ENCODE assay signal across 8 cellular contexts in genomic region chr21:46226920-46227599, GRCh38. TPM values are rescaled to one million over a fixed set of nuclear protein-coding genes. Genes with fewer than 3 reads are reported as not detected.
DNase-seq lines count a peak whose midpoint lies in the region; ATAC-seq, FAIRE-seq and TF ChIP-seq lines count a peak whose summit lies in the region.

No MANE protein-coding gene starts in this region.

- peak overlapping the region; percentile 86 for H3K4me3 Mint-ChIP-seq in activated B cell treated with CpG ODN at 0.5 μM for 24 hours

- CTCF ChIA-PET in activated B cell treated with CpG ODN at 0.5 μM for 24 hours (lab: Charles Lee) = interaction anchor here (2.7 kb wide), 1 partner anchor 83 kb away, joined by 8 read pairs; no protein-coding TSS in a partner anchor

- no peaks in the 10 kb centered on the region for H3K9me3 Mint-ChIP-seq in activated B cell treated with CpG ODN at 0.5 μM for 24 hours

- H3K9me3 ChIP-seq in skeletal muscle tissue (ENCODE audit: control insufficient read depth in 3 of 3, low read length in 3 of 3) = no peaks in the 10 kb centered on the region

- H3K27ac Mint-ChIP-seq in activated B cell treated with CpG ODN at 0.5 μM for 24 hours = peak overlapping the region; percentile 63

- peaks cover 39% of the 10 kb centered on the region for H3K4me1 Mint-ChIP-seq in activated B cell treated with CpG ODN at 0.5 μM for 24 hours

- intact Hi-C loops in activated B cell treated with CpG ODN at 0.5 μM for 24 hours (cut with micrococcal nuclease) = loop anchor here (5.0 kb wide), 1 partner anchor 255 kb away; no protein-coding TSS in a partner anchor

- FAIRE-seq in D721Med (lab: Jason Lieb, UNC) = no peak

- H3K4me1 ChIP-seq in foreskin keratinocyte (peaks cover 20% of the 10 kb centered on the region), skeletal muscle tissue (ENCODE audit: control insufficient read depth in 3 of 3, insufficient read depth in 3 of 3, low read length in 3 of 3) (peaks cover 31 to 44% (median 41%) of the 10 kb centered on the region in 3 donors)

- POLR2A ChIA-PET in activated B cell treated with CpG ODN at 0.5 μM for 24 hours (lab: Charles Lee) = no interaction called here

- no peaks in the 10 kb centered on the region for H3K27me3 Mint-ChIP-seq in activated B cell treated with CpG ODN at 0.5 μM for 24 hours

- H3K27ac ChIP-seq in foreskin keratinocyte (peak overlapping the region; percentile 86), skeletal muscle tissue (ENCODE audit: low read depth, low read length) (peak overlapping the region; percentile 85)

- peaks cover 6 to 8% (median 8%) of the 10 kb centered on the region in 3 donors for H3K36me3 ChIP-seq in skeletal muscle tissue (ENCODE audit: control insufficient read depth in 3 of 3, insufficient read depth in 3 of 3, low read length in 3 of 3)

- peak overlapping the region; percentile 86 to 92 (median 87) for H3K9ac ChIP-seq in skeletal muscle tissue (ENCODE audit: low read depth in 1 of 3, low read length in 3 of 3)

- DNase-seq in AG09309 (ENCODE audit: low read depth) (peak; percentile 58), activated B cell treated with CpG ODN at 0.5 μM for 24 hours (peak; percentile 15), foreskin keratinocyte (peak; percentile 67 to 76), D721Med (ENCODE audit: insufficient read length, low spot score) (no peak), AG08396 (ENCODE audit: low spot score) (no peak)

- peaks cover 29% of the 10 kb centered on the region for H3K36me3 Mint-ChIP-seq in activated B cell treated with CpG ODN at 0.5 μM for 24 hours (ENCODE audit: low read depth)

- TF ChIP-seq CTCF in AG09309 (IDR thresholded peaks at IDR 0.05; ENCODE audit: control insufficient read depth, insufficient read depth, low read depth, low read length, missing control alignments) = no peak
- no peak for TF ChIP-seq CTCF in activated B cell treated with CpG ODN at 0.5 μM for 24 hours (IDR thresholded peaks at IDR 0.05)
- TF ChIP-seq CTCF in foreskin keratinocyte (conservative IDR thresholded peaks at IDR 0.05) = no peak
- no peak for TF ChIP-seq CTCF in D721Med (IDR thresholded peaks at IDR 0.05; ENCODE audit: insufficient read depth, missing control alignments)

- ATAC-seq in GM21786 (IDR thresholded peaks at IDR 0.05; ENCODE audit: unreplicated experiment) (peak; percentile 27), activated B cell treated with CpG ODN at 0.5 μM for 24 hours (ENCODE audit: low read depth) (no peak), foreskin keratinocyte (peak; percentile 18), GM21619 (IDR thresholded peaks at IDR 0.05; ENCODE audit: unreplicated experiment) (no peak)

- no peaks in the 10 kb centered on the region for H3K27me3 ChIP-seq in foreskin keratinocyte
- H3K27me3 ChIP-seq in skeletal muscle tissue (ENCODE audit: control insufficient read depth in 3 of 3, insufficient read depth in 3 of 3, low read length in 3 of 3) = no peaks in the 10 kb centered on the region

- H3K4me3 ChIP-seq in AG09309 (ENCODE audit: control insufficient read depth, low read depth, low read length) (peak overlapping the region; percentile 55), skeletal muscle tissue (ENCODE audit: low read length in 3 of 3) (peak overlapping the region; percentile 20 to 93 (median 90))

RNA-seq across cellular contexts. Expression of gene LSS, which starts 1.5 kb away (rescaled TPM):
- total RNA-seq in activated B cell treated with CpG ODN at 0.5 μM for 24 hours (76.3 and 99.0 TPM in 2 replicates), foreskin keratinocyte (152 and 172 TPM in 2 replicates), skeletal muscle tissue (14.1 TPM)
- polyA plus RNA-seq in foreskin keratinocyte = 118 and 129 TPM in 2 replicates

RNA-seq across cellular contexts. Expression of gene SPATC1L, which starts 42.8 kb away (rescaled TPM):
- total RNA-seq in activated B cell treated with CpG ODN at 0.5 μM for 24 hours = 7.5 and 7.9 TPM in 2 replicates
- 7.8 and 8.9 TPM in 2 replicates for total RNA-seq in foreskin keratinocyte
- polyA plus RNA-seq in foreskin keratinocyte = 10.4 and 12.6 TPM in 2 replicates
- 1.6 TPM for total RNA-seq in skeletal muscle tissue

RNA-seq across cellular contexts. Expression of gene MCM3AP, which starts 58.4 kb away (rescaled TPM):
- 136 and 147 TPM in 2 replicates for total RNA-seq in activated B cell treated with CpG ODN at 0.5 μM for 24 hours
- 67.8 and 69.6 TPM in 2 replicates for total RNA-seq in foreskin keratinocyte
- 27.7 and 28.2 TPM in 2 replicates for polyA plus RNA-seq in foreskin keratinocyte
- 237 TPM for total RNA-seq in skeletal muscle tissue

RNA-seq across cellular contexts. Expression of gene YBEY, which starts 59.1 kb away (rescaled TPM):
- 11.8 and 13.7 TPM in 2 replicates for total RNA-seq in activated B cell treated with CpG ODN at 0.5 μM for 24 hours
- total RNA-seq in foreskin keratinocyte = 12.5 and 14.6 TPM in 2 replicates
- 14.3 and 21.2 TPM in 2 replicates for polyA plus RNA-seq in foreskin keratinocyte
- total RNA-seq in skeletal muscle tissue = 32.9 TPM

Comparison
In these comparisons a context has a peak if more than half of its experiments do, and no peak if none do; other contexts are left out.
1. DNase-seq: peak in AG09309 (single experiment), activated B cell treated with CpG ODN at 0.5 μM for 24 hours (single experiment) and foreskin keratinocyte (2 of 2); none in D721Med (single experiment) and AG08396 (single experiment).
2. ATAC-seq: peak in GM21786 (single experiment) and foreskin keratinocyte (single experiment); none in activated B cell treated with CpG ODN at 0.5 μM for 24 hours (single experiment) and GM21619 (single experiment).